In the genomic region with DNA sequence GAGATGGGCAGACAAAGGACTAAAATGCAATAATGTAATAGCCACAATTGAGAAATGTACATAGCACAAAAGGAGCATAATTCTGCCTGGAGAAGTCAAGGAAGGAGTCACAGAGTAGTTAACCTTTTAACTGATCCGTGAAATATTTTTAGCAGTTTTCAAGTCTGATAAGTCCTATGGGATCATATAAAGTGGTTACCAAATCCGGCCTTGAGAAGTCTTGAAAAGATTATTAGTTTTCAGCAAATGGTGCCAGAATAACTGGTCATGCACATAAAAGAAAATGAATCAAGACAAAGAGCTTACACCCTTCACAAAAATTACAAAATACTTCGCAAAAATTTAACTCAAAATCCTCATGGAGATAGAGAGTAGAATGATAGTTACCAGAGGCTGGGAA, we compare ENCODE assay signal across 35 cellular contexts.
"Had no signal": no experiment of that assay in that cellular context is flagged by ENCODE, and none has a peak within 500 bp of the region (broad histone marks: within the 10 kb centered on the region; RNA-seq: fewer than 3 reads in every experiment).

No MANE protein-coding gene starts in this region.

- H3K4me3 ChIP-seq: MG63 had no signal

- H3K27me3 ChIP-seq: MG63 had no signal

- H3K27ac ChIP-seq: KMS-11 had no signal

- H3K9me3 ChIP-seq: MG63 had no signal

- H3K36me3 ChIP-seq: MG63 had no signal

- H3K4me2 ChIP-seq: KMS-11 had no signal

- DNase-seq: Karpas-422, Kasumi-1, KG1, MG63, MM.1S, MV-4-11, NCI-H1048, NCI-H1092, NCI-H1092 treated with DMSO at 0.1 percent for 48 hours, NCI-H1105, NCI-H1105 treated with DMSO at 0.1 percent for 48 hours, NCI-H1417, NCI-H1417 treated with DMSO at 0.1 percent for 48 hours, NCI-H1436, NCI-H1436 treated with DMSO at 0.1 percent for 48 hours, NCI-H146, NCI-H1694, NCI-H1694 treated with DMSO at 0.1 percent for 48 hours, NCI-H187, NCI-H187 treated with DMSO at 0.1 percent for 48 hours, NCI-H1930, NCI-H2029 treated with DMSO at 0.1 percent for 48 hours, NCI-H2081, NCI-H2081 treated with DMSO at 0.1 percent for 48 hours, NCI-H2107, NCI-H2171, NCI-H2171 treated with DMSO at 0.1 percent for 48 hours, NCI-H2227 treated with DMSO at 0.1 percent for 48 hours, NCI-H226, NCI-H345, NCI-H446, NCI-H446 treated with DMSO at 0.1 percent for 48 hours, NCI-H510A, NCI-H510A treated with DMSO at 0.1 percent for 48 hours had no signal

- H3K9ac ChIP-seq: KMS-11 had no signal
